In genomic region chr5:149394996-149395395, GRCh38 we compare ENCODE assay signal across 5 cellular contexts. TPM values are rescaled to one million over a fixed set of nuclear protein-coding genes. Genes with fewer than 3 reads are reported as not detected.
"Had no signal": no experiment of that assay in that cellular context is flagged by ENCODE, and none has a peak within 500 bp of the region (broad histone marks: within the 10 kb centered on the region; RNA-seq: fewer than 3 reads in every experiment).

No MANE protein-coding gene starts in this region.

RNA-seq across cellular contexts. Expression of gene IL17B, which starts 15.9 kb away (rescaled TPM):
- total RNA-seq: GM23248, GM23338, H1, H7, H9 had no signal
- polyA plus RNA-seq: GM23338 had no signal
